ENCODE assay signal across 1 cellular context in genomic region chrX:3377560-3377959, GRCh38.
TF ChIP-seq lines count a peak whose summit lies in the region.

No MANE protein-coding gene starts in this region.

TF ChIP-seq in A549, 52 proteins besides CTCF, POLR2A, EP300 and RAD21:
- TF ChIP-seq FOSL2 (IDR thresholded peaks at IDR 0.05) (no peak), FOSL2 (CRISPR knock-in tag; IDR thresholded peaks at IDR 0.05) (no peak), PHF8 (IDR thresholded peaks at IDR 0.05; ENCODE audit: borderline replicate concordance, low read depth) (no peak), ZNF302 (CRISPR knock-in tag; IDR thresholded peaks at IDR 0.05) (no peak), POLR2AphosphoS2 (conservative IDR thresholded peaks at IDR 0.05; ENCODE audit: low read length) (no peak), FOXS1 (CRISPR knock-in tag; IDR thresholded peaks at IDR 0.05) (no peak), MYC (IDR thresholded peaks at IDR 0.05; ENCODE audit: borderline replicate concordance, low read length) (no peak), HDAC2 (IDR thresholded peaks at IDR 0.05) (no peak), MAZ (IDR thresholded peaks at IDR 0.05; ENCODE audit: borderline replicate concordance, low read depth, low read length) (no peak), MAFK (IDR thresholded peaks at IDR 0.05; ENCODE audit: partially characterized antibody) (no peak), KDM1A (IDR thresholded peaks at IDR 0.05; ENCODE audit: low read depth) (no peak), MAX (IDR thresholded peaks at IDR 0.05) (no peak)
- TF ChIP-seq, protein P1, sequence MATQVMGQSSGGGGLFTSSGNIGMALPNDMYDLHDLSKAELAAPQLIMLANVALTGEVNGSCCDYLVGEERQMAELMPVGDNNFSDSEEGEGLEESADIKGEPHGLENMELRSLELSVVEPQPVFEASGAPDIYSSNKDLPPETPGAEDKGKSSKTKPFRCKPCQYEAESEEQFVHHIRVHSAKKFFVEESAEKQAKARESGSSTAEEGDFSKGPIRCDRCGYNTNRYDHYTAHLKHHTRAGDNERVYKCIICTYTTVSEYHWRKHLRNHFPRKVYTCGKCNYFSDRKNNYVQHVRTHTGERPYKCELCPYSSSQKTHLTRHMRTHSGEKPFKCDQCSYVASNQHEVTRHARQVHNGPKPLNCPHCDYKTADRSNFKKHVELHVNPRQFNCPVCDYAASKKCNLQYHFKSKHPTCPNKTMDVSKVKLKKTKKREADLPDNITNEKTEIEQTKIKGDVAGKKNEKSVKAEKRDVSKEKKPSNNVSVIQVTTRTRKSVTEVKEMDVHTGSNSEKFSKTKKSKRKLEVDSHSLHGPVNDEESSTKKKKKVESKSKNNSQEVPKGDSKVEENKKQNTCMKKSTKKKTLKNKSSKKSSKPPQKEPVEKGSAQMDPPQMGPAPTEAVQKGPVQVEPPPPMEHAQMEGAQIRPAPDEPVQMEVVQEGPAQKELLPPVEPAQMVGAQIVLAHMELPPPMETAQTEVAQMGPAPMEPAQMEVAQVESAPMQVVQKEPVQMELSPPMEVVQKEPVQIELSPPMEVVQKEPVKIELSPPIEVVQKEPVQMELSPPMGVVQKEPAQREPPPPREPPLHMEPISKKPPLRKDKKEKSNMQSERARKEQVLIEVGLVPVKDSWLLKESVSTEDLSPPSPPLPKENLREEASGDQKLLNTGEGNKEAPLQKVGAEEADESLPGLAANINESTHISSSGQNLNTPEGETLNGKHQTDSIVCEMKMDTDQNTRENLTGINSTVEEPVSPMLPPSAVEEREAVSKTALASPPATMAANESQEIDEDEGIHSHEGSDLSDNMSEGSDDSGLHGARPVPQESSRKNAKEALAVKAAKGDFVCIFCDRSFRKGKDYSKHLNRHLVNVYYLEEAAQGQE (IDR thresholded peaks at IDR 0.05) = no peak
